Comparison of ENCODE assay signal across 19 cellular contexts in genomic region chr1:230861489-230861888, GRCh38. TPM values are rescaled to one million over a fixed set of nuclear protein-coding genes. Genes with fewer than 3 reads are reported as not detected.
DNase-seq lines count a peak whose midpoint lies in the region; ATAC-seq, FAIRE-seq and TF ChIP-seq lines count a peak whose summit lies in the region.
"Had no signal": no experiment of that assay in that cellular context is flagged by ENCODE, and none has a peak within 500 bp of the region (broad histone marks: within the 10 kb centered on the region; RNA-seq: fewer than 3 reads in every experiment).

No MANE protein-coding gene starts in this region.

- no peak overlapping the region for H2BK12ac ChIP-seq in H9 (ENCODE audit: insufficient read length, low read depth, low read length)

- no peak overlapping the region for H2BK15ac ChIP-seq in H9 (ENCODE audit: low read depth, low read length)

- H3K9me3 Mint-ChIP-seq in H9, result no peaks in the 10 kb centered on the region
- no peaks in the 10 kb centered on the region for H3K9me3 Mint-ChIP-seq in astrocyte (ENCODE audit: unreplicated experiment)
- H3K9me3 Mint-ChIP-seq: activated T-helper 2 cell treated with anti-CD3 and anti-CD28 coated beads, Interferon-gamma antibody, Interleukin-2, Interleukin-4, amounts not matched to agents 10 μg/mL and 5 μg/mL and 100 μg/mL, durations not matched to agents 14 hours and 24 hours and 36 hours; stimulated activated naive B cell treated with anti-CD40 and anti-IgM and Interleukin-4, amounts not matched to agents 10 μg/mL and 1 μg/mL and 100 μg/mL, for 72 hours had no signal

- H3K36me3 Mint-ChIP-seq in H9 (ENCODE audit: insufficient read depth in 1 of 3, low read depth in 3 of 3), result peaks cover 0 to 4% (median 4%) of the 10 kb centered on the region in 3 experiments; a peak in 3 of 7 replicates
- peaks cover 19% of the 10 kb centered on the region for H3K36me3 Mint-ChIP-seq in astrocyte (ENCODE audit: low read depth, unreplicated experiment)

- TF ChIP-seq POLR2A in GM12892 (IDR thresholded peaks at IDR 0.05; ENCODE audit: low read depth, low read length), result no peak

- H2BK5ac ChIP-seq in H9 (ENCODE audit: insufficient read length, low read length), result no peak overlapping the region

- no peaks in the 10 kb centered on the region for H3K27me3 ChIP-seq in H9 (ENCODE audit: insufficient read depth, low read length)
- no peaks in the 10 kb centered on the region for H3K27me3 ChIP-seq in astrocyte (ENCODE audit: insufficient read depth, low read length)
- H3K27me3 ChIP-seq in left ventricle myocardium inferior (ENCODE audit: low read depth), result no peaks in the 10 kb centered on the region
- H3K27me3 ChIP-seq in skeletal muscle tissue (ENCODE audit: control insufficient read depth in 3 of 3, insufficient read depth in 3 of 3, low read length in 3 of 3), result no peaks in the 10 kb centered on the region

- H3K27me3 Mint-ChIP-seq in H9 (ENCODE audit: low read depth) (peaks cover 5% of the 10 kb centered on the region), astrocyte (ENCODE audit: low read depth, unreplicated experiment) (no peaks in the 10 kb centered on the region)

- H2AFZ ChIP-seq in H9 (ENCODE audit: low read length) (no peak overlapping the region), astrocyte (ENCODE audit: low read depth, low read length) (no peak overlapping the region)

- no peak overlapping the region for H3K4me3 Mint-ChIP-seq in H9
- H3K4me3 Mint-ChIP-seq in astrocyte (ENCODE audit: unreplicated experiment), result no peak overlapping the region
- H3K4me3 Mint-ChIP-seq: stimulated activated naive B cell treated with anti-CD40 and anti-IgM and Interleukin-4, amounts not matched to agents 10 μg/mL and 1 μg/mL and 100 μg/mL, for 72 hours had no signal

- H3K27ac ChIP-seq in H9 (ENCODE audit: insufficient read length, low read depth, low read length) (no peak overlapping the region), astrocyte (ENCODE audit: low read depth, low read length) (peak overlapping the region; percentile 28), left ventricle myocardium inferior (replicated peaks) (peak overlapping the region; percentile 92), skeletal muscle tissue (ENCODE audit: low read depth, low read length) (peak overlapping the region; percentile 4)
- H3K27ac ChIP-seq: C4-2B, prostate gland had no signal

- no peak overlapping the region for H3K18ac ChIP-seq in H9 (ENCODE audit: insufficient read length, low read depth, low read length)

- H3K27ac Mint-ChIP-seq in H9 (no peak overlapping the region; a peak in 1 of 7 replicates), astrocyte (ENCODE audit: unreplicated experiment) (peak overlapping the region; percentile 64)
- H3K27ac Mint-ChIP-seq: activated T-helper 2 cell treated with anti-CD3 and anti-CD28 coated beads, Interferon-gamma antibody, Interleukin-2, Interleukin-4, amounts not matched to agents 10 μg/mL and 5 μg/mL and 100 μg/mL, durations not matched to agents 14 hours and 24 hours and 36 hours; stimulated activated naive B cell treated with anti-CD40 and anti-IgM and Interleukin-4, amounts not matched to agents 10 μg/mL and 1 μg/mL and 100 μg/mL, for 72 hours had no signal

- no peak overlapping the region for H3K4me3 ChIP-seq in astrocyte (ENCODE audit: insufficient read depth, low read depth, low read length)
- H3K4me3 ChIP-seq in left ventricle myocardium inferior, result no peak overlapping the region
- no peak overlapping the region for H3K4me3 ChIP-seq in skeletal muscle tissue (ENCODE audit: low read length in 3 of 3)
- H3K4me3 ChIP-seq: prostate gland had no signal

- no peak for FAIRE-seq in astrocyte (lab: Jason Lieb, UNC)
- no peak for FAIRE-seq in GM12892 (lab: Jason Lieb, UNC)

- H3K23ac ChIP-seq in H9 (ENCODE audit: insufficient read length, low read depth, low read length), result no peak overlapping the region

- no peak overlapping the region for H3K14ac ChIP-seq in H9 (ENCODE audit: insufficient read depth, low read length)

- H3K4me1 Mint-ChIP-seq in H9 (peaks cover 28 to 40% of the 10 kb centered on the region in 2 experiments), astrocyte (ENCODE audit: low read depth, unreplicated experiment) (peaks cover 69% of the 10 kb centered on the region)

- H4K8ac ChIP-seq in H9 (replicated peaks; ENCODE audit: insufficient read length, low read depth, low read length), result no peak overlapping the region

- H3K23me2 ChIP-seq in H9 (ENCODE audit: insufficient read length, low read depth, low read length, poor library complexity, severe bottlenecking), result peaks cover 3% of the 10 kb centered on the region

- DNase-seq in H9 (peak; percentile 73), astrocyte (ENCODE audit: low read depth) (no peak), left ventricle myocardium inferior (no peak), foreskin melanocyte (no peak), NCI-H82 (lab: John Stamatoyannopoulos, UW) (no peak), GM12892 (ENCODE audit: insufficient read length) (no peak), omental fat pad (ENCODE audit: low spot score) (no peak)
- DNase-seq: activated CD4-positive, alpha-beta T cell treated with anti-CD3 and anti-CD28 coated beads, Interleukin-2, amount 50 U/mL, for 4 hours; aorta; mammary epithelial cell; NCI-H1105; NCI-H446; PC-3; stimulated activated CD4-positive, alpha-beta T cell treated with anti-CD3 and anti-CD28 coated beads, Interleukin-2, amount 100 ng/mL, for 48 hours; stimulated activated naive B cell treated with anti-CD40 and anti-IgM and Interleukin-4, amounts not matched to agents 10 μg/mL and 1 μg/mL and 100 μg/mL, for 72 hours had no signal

- H4K20me1 ChIP-seq in H9 (ENCODE audit: control insufficient read depth, insufficient read depth, insufficient read length) (no peaks in the 10 kb centered on the region), astrocyte (ENCODE audit: insufficient read depth, low read length) (peaks cover 62% of the 10 kb centered on the region)

- H3K36me3 ChIP-seq in astrocyte (ENCODE audit: insufficient read depth, low read length) (peaks cover 8% of the 10 kb centered on the region), left ventricle myocardium inferior (no peaks in the 10 kb centered on the region), skeletal muscle tissue (ENCODE audit: control insufficient read depth in 3 of 3, insufficient read depth in 3 of 3, low read length in 3 of 3) (peaks cover 0 to 2% (median 0%) of the 10 kb centered on the region in 3 donors)
- H3K36me3 ChIP-seq: prostate gland had no signal

- H3K79me2 ChIP-seq in H9 (ENCODE audit: insufficient read depth, low read length) (no peaks in the 10 kb centered on the region; the same call in 1 of the 2 replicates), astrocyte (ENCODE audit: insufficient read depth, low read length) (peaks cover 92% of the 10 kb centered on the region)

- no peak overlapping the region for H4K5ac ChIP-seq in H9 (ENCODE audit: insufficient read length, low read depth, low read length)

- no peak overlapping the region for H2BK120ac ChIP-seq in H9 (ENCODE audit: low read depth, low read length, poor library complexity, severe bottlenecking)

- H4K91ac ChIP-seq in H9 (ENCODE audit: insufficient read length, low read depth, low read length), result no peak overlapping the region

- no peak for ATAC-seq in omental fat pad (ENCODE audit: low FRiP score)
- ATAC-seq: PC-3; stimulated activated naive B cell treated with anti-CD40 and anti-IgM and Interleukin-4, amounts not matched to agents 10 μg/mL and 1 μg/mL and 100 μg/mL, for 72 hours had no signal

- no peaks in the 10 kb centered on the region for H3K79me1 ChIP-seq in H9 (ENCODE audit: insufficient read depth, low read depth, low read length, poor library complexity, severe bottlenecking)

- H3T11ph ChIP-seq in H9 (ENCODE audit: low read length), result no peak overlapping the region

- H3K56ac ChIP-seq in H9 (ENCODE audit: insufficient read length, low read depth, low read length), result no peak overlapping the region

- H3K4me1 ChIP-seq in H9 (ENCODE audit: insufficient read depth, low read length), result no peaks in the 10 kb centered on the region
- peaks cover 73% of the 10 kb centered on the region for H3K4me1 ChIP-seq in astrocyte (ENCODE audit: insufficient read depth, low read length)
- H3K4me1 ChIP-seq in left ventricle myocardium inferior, result peaks cover 100% of the 10 kb centered on the region
- H3K4me1 ChIP-seq in skeletal muscle tissue (ENCODE audit: control insufficient read depth in 3 of 3, insufficient read depth in 3 of 3, low read length in 3 of 3), result peaks cover 41 to 62% (median 45%) of the 10 kb centered on the region in 3 donors
- H3K4me1 ChIP-seq: prostate gland had no signal

- H3K9ac ChIP-seq in H9 (ENCODE audit: extremely low read depth, insufficient read length, low read length) (no peak overlapping the region), astrocyte (ENCODE audit: low read length) (no peak overlapping the region), skeletal muscle tissue (ENCODE audit: low read depth in 1 of 3, low read length in 3 of 3) (no peak overlapping the region)

- TF ChIP-seq CTCF in H9 (conservative IDR thresholded peaks at IDR 0.05), result peak; percentile 65
- TF ChIP-seq CTCF in astrocyte (IDR thresholded peaks at IDR 0.05; ENCODE audit: insufficient read depth, low read depth, low read length), result peak; percentile 4
- TF ChIP-seq CTCF in left ventricle myocardium inferior (IDR thresholded peaks at IDR 0.05; ENCODE audit: borderline replicate concordance), result peak; percentile 24
- no peak for TF ChIP-seq CTCF in omental fat pad (IDR thresholded peaks at IDR 0.05)

- H2BK20ac ChIP-seq in H9 (ENCODE audit: low read depth, low read length, poor library complexity, severe bottlenecking), result no peak overlapping the region

- H3K9me3 ChIP-seq in H9 (ENCODE audit: control insufficient read depth, low read depth, low read length) (no peaks in the 10 kb centered on the region), astrocyte (ENCODE audit: insufficient read depth, low read depth, low read length) (no peaks in the 10 kb centered on the region), left ventricle myocardium inferior (replicated peaks) (no peaks in the 10 kb centered on the region), skeletal muscle tissue (ENCODE audit: control insufficient read depth in 3 of 3, low read length in 3 of 3) (no peaks in the 10 kb centered on the region)
- H3K9me3 ChIP-seq: prostate gland had no signal

- WGBS in H9 (ENCODE audit: extremely low coverage, insufficient read length, low lambda C conversion rate), result no CpG with 5 or more reads among the region's 13 CpGs

- H3K4me2 ChIP-seq in H9 (ENCODE audit: insufficient read depth, insufficient read length, low read length) (no peak overlapping the region), astrocyte (ENCODE audit: low read length) (no peak overlapping the region)

- intact Hi-C loops in left ventricle myocardium inferior (cut with micrococcal nuclease), result loop anchor here (10.0 kb wide), 1 partner anchor 47 kb away; no protein-coding TSS in a partner anchor

- no peak overlapping the region for H3K4ac ChIP-seq in H9 (ENCODE audit: low read depth, low read length)

- H2AK5ac ChIP-seq in H9 (ENCODE audit: insufficient read length, low read length), result no peak overlapping the region

RNA-seq across cellular contexts. Expression of gene C1orf198, which starts 6.8 kb away (rescaled TPM):
- total RNA-seq in H9 (2021) (28.2 and 28.9 TPM in 2 replicates), astrocyte (102 and 107 TPM in 2 replicates), left ventricle myocardium inferior (32.7 TPM), skeletal muscle tissue (32.9 TPM), omental fat pad (10 to 100 TPM; 32.8 to 98.4 (median 63.2) TPM)
- 1.4 TPM for polyA plus RNA-seq in GM12892 (2012; ENCODE audit: missing spikeins)

Comparison
In these comparisons a context has a peak if more than half of its experiments do, and no peak if none do; other contexts are left out.
1. CTCF ChIP-seq: peak in H9 (single experiment), astrocyte (single experiment) and left ventricle myocardium inferior (single experiment); none in omental fat pad (0 of 3).